In genomic region chr3:107740992-107741896, GRCh38 we compare ENCODE assay signal across 8 cellular contexts.
A peak's percentile ranks its signal among the peaks of the same experiment; 100 is the strongest.
DNase-seq lines count a peak whose midpoint lies in the region; ATAC-seq and TF ChIP-seq lines count a peak whose summit lies in the region.

No MANE protein-coding gene starts in this region.

- TF ChIP-seq EP300 in stomach (IDR thresholded peaks at IDR 0.05), result no peak

- intact Hi-C loops in stomach (cut with DNase I; ENCODE audit: low total_unique reads), result no loop called here

- DNase-seq in NOMO-1 treated with DMSO at 0.1 percent for 48 hours (lab: John Stamatoyannopoulos, UW; ENCODE audit: unreplicated experiment) (peak; percentile 9), NOMO-1 treated with dmso at 0.1 percent for 144 hours (lab: John Stamatoyannopoulos, UW; ENCODE audit: unreplicated experiment) (no peak), Peyer's patch (no peak), fibroblast of the conjunctiva (ENCODE audit: low read depth) (peak; percentile 20), stomach (no peak)
- no peak for DNase-seq in activated CD8-positive, alpha-beta T cell treated with anti-CD3 and anti-CD28 coated beads, Interleukin-2, amount 10 ng/mL, durations not matched to agents 7 days and 5 days

- peaks cover 5% of the 10 kb centered on the region for H3K36me3 Mint-ChIP-seq in activated CD8-positive, alpha-beta T cell treated with anti-CD3 and anti-CD28 coated beads, Interleukin-2, amount 10 ng/mL, durations not matched to agents 7 days and 5 days (ENCODE audit: low read depth)

- no peaks in the 10 kb centered on the region for H3K4me1 ChIP-seq in Peyer's patch
- peaks cover 0 to 15% (median 6%) of the 10 kb centered on the region in 4 donors for H3K4me1 ChIP-seq in stomach

- POLR2A ChIA-PET in activated CD8-positive, alpha-beta T cell treated with anti-CD3 and anti-CD28 coated beads, Interleukin-2, amount 10 ng/mL, durations not matched to agents 7 days and 5 days (lab: Charles Lee), result no interaction called here

- no peaks in the 10 kb centered on the region for H3K27me3 Mint-ChIP-seq in activated CD8-positive, alpha-beta T cell treated with anti-CD3 and anti-CD28 coated beads, Interleukin-2, amount 10 ng/mL, durations not matched to agents 7 days and 5 days (ENCODE audit: low read depth)

- H3K9me3 ChIP-seq in Peyer's patch (no peaks in the 10 kb centered on the region), stomach (no peaks in the 10 kb centered on the region)

- H3K27me3 ChIP-seq in Peyer's patch (no peaks in the 10 kb centered on the region), stomach (no peaks in the 10 kb centered on the region)

- no peak overlapping the region for H3K4me3 Mint-ChIP-seq in activated CD8-positive, alpha-beta T cell treated with anti-CD3 and anti-CD28 coated beads, Interleukin-2, amount 10 ng/mL, durations not matched to agents 7 days and 5 days

- no peak for ATAC-seq in GM18520 (IDR thresholded peaks at IDR 0.05; ENCODE audit: unreplicated experiment)
- ATAC-seq in HG03565 (IDR thresholded peaks at IDR 0.05; ENCODE audit: unreplicated experiment), result no peak
- no peak for ATAC-seq in activated CD8-positive, alpha-beta T cell treated with anti-CD3 and anti-CD28 coated beads, Interleukin-2, amount 10 ng/mL, durations not matched to agents 7 days and 5 days

- TF ChIP-seq CTCF in Peyer's patch (IDR thresholded peaks at IDR 0.05), result peak; percentile 16 to 64 (median 52)
- TF ChIP-seq CTCF in stomach (IDR thresholded peaks at IDR 0.05), result peak in 4 of 7 experiments; percentile 23 to 45 (median 40)

- CTCF ChIA-PET in activated CD8-positive, alpha-beta T cell treated with anti-CD3 and anti-CD28 coated beads, Interleukin-2, amount 10 ng/mL, durations not matched to agents 7 days and 5 days (lab: Charles Lee), result interaction anchor here (0.9 to 5.0 kb wide), 9 partner anchors 11 to 167 kb away, joined by 3 to 57 read pairs (median 4); no protein-coding TSS in a partner anchor

- H3K27ac Mint-ChIP-seq in activated CD8-positive, alpha-beta T cell treated with anti-CD3 and anti-CD28 coated beads, Interleukin-2, amount 10 ng/mL, durations not matched to agents 7 days and 5 days, result no peak overlapping the region

- no peaks in the 10 kb centered on the region for H3K9me3 Mint-ChIP-seq in activated CD8-positive, alpha-beta T cell treated with anti-CD3 and anti-CD28 coated beads, Interleukin-2, amount 10 ng/mL, durations not matched to agents 7 days and 5 days (ENCODE audit: insufficient read depth)

- H3K4me3 ChIP-seq in Peyer's patch, result no peak overlapping the region
- H3K4me3 ChIP-seq in stomach, result no peak overlapping the region

- no peak for TF ChIP-seq POLR2A in Peyer's patch (IDR thresholded peaks at IDR 0.05)
- TF ChIP-seq POLR2A in stomach (IDR thresholded peaks at IDR 0.05), result no peak

- WGBS in stomach, 5 donors, result 23 to 51% (median 37%) methylated on average over 6 of the region's 6 CpGs

- no peaks in the 10 kb centered on the region for H3K36me3 ChIP-seq in Peyer's patch
- H3K36me3 ChIP-seq in stomach, result peaks cover 0 to 6% (median 2%) of the 10 kb centered on the region in 4 donors

- no peaks in the 10 kb centered on the region for H3K4me1 Mint-ChIP-seq in activated CD8-positive, alpha-beta T cell treated with anti-CD3 and anti-CD28 coated beads, Interleukin-2, amount 10 ng/mL, durations not matched to agents 7 days and 5 days (ENCODE audit: low read depth)

- H3K27ac ChIP-seq in Peyer's patch, result no peak overlapping the region
- H3K27ac ChIP-seq in stomach, result no peak overlapping the region

Comparison
In these comparisons a context has a peak if more than half of its experiments do, and no peak if none do; other contexts are left out.
1. DNase-seq: peak in NOMO-1 treated with DMSO at 0.1 percent for 48 hours (single experiment) and fibroblast of the conjunctiva (single experiment); none in NOMO-1 treated with dmso at 0.1 percent for 144 hours (single experiment), Peyer's patch (0 of 3), stomach (single experiment) and activated CD8-positive, alpha-beta T cell treated with anti-CD3 and anti-CD28 coated beads, Interleukin-2, amount 10 ng/mL, durations not matched to agents 7 days and 5 days (single experiment).